8 cellular contexts compared by ENCODE assay signal in the genomic region with DNA sequence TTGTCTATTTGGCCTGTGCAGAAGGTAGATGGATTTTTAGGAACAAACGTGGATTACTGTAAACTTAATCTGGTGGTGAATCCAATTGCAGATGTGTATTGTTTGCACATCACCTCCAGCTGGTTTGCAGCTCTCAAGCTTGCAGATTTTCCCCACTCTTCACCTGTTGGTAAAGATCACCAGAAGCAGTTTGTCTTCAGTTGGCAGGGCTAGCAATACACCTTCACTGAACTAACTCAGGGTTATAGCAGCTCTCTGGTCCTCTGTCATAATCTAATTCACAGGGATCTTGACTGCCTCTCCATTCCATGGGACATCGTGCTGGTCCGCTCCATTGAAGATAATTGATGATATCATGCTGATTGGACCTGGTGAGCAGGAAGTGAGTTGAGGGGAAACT.
"Had no signal": no experiment of that assay in that cellular context is flagged by ENCODE, and none has a peak within 500 bp of the region (broad histone marks: within the 10 kb centered on the region; RNA-seq: fewer than 3 reads in every experiment).

No MANE protein-coding gene starts in this region.

- H3K9me3 ChIP-seq: HAP-1 had no signal

- H3K4me1 ChIP-seq: HAP-1 had no signal

- DNase-seq: GOT3, H7, H9, HCEC 1CT, HFFc6 had no signal

- H3K27ac ChIP-seq: GM23248 had no signal

- ATAC-seq: HCT116 had no signal

- H3K4me3 ChIP-seq: GM23248, HAP-1 had no signal

- H2AFZ ChIP-seq: GM23248 had no signal

- H3K36me3 ChIP-seq: HAP-1 had no signal

- H3K27ac Mint-ChIP-seq: HFFc6 had no signal

- H3K4me3 Mint-ChIP-seq: H9, HFFc6 had no signal

- H3K9me3 Mint-ChIP-seq: HFFc6 had no signal
